Comparison of ENCODE assay signal across 8 cellular contexts in genomic region chr11:65891180-65892136, GRCh38. TPM values are rescaled to one million over a fixed set of nuclear protein-coding genes. Genes with fewer than 3 reads are reported as not detected.
DNase-seq lines count a peak whose midpoint lies in the region; ATAC-seq and TF ChIP-seq lines count a peak whose summit lies in the region.

No MANE protein-coding gene starts in this region.

- ATAC-seq in upper lobe of right lung, result no peak

- peak; percentile 34 for TF ChIP-seq CTCF in AG09309 (IDR thresholded peaks at IDR 0.05; ENCODE audit: control insufficient read depth, insufficient read depth, low read depth, low read length, missing control alignments)
- peak; percentile 37 for TF ChIP-seq CTCF in upper lobe of right lung (IDR thresholded peaks at IDR 0.05)

- intact Hi-C loops in upper lobe of right lung (cut with DNase I), result no loop called here

- peaks cover 68% of the 10 kb centered on the region for H3K79me2 ChIP-seq in GM23248 (ENCODE audit: insufficient read depth)

- H3K27me3 ChIP-seq in GM23248 (replicated peaks; ENCODE audit: insufficient read depth), result no peaks in the 10 kb centered on the region
- H3K27me3 ChIP-seq in mucosa of rectum (ENCODE audit: control insufficient read depth in 2 of 2, insufficient read depth in 2 of 2, low read length in 2 of 2), result no peaks in the 10 kb centered on the region
- no peaks in the 10 kb centered on the region for H3K27me3 ChIP-seq in upper lobe of right lung

- H3K9ac ChIP-seq in GM23248, result peak overlapping the region; percentile 99
- peak overlapping the region; percentile 74 to 81 for H3K9ac ChIP-seq in mucosa of rectum (ENCODE audit: low read depth in 1 of 2, low read length in 2 of 2)

- no peaks in the 10 kb centered on the region for H3K9me2 ChIP-seq in GM23248 (ENCODE audit: insufficient read depth)

- H3F3A ChIP-seq in GM23248 (ENCODE audit: insufficient read depth), result peaks cover 75% of the 10 kb centered on the region

- H3K4me1 ChIP-seq in GM23248 (ENCODE audit: insufficient read depth) (peaks cover 59% of the 10 kb centered on the region), mucosa of rectum (ENCODE audit: control insufficient read depth in 2 of 2, insufficient read depth in 2 of 2, low read length in 2 of 2) (peaks cover 43 to 47% of the 10 kb centered on the region in 2 donors), upper lobe of right lung (peaks cover 52% of the 10 kb centered on the region)

- no peak overlapping the region for H2AFZ ChIP-seq in GM23248

- peaks cover 2% of the 10 kb centered on the region; the same call in 1 of the 2 replicates for H4K20me1 ChIP-seq in GM23248 (ENCODE audit: insufficient read depth)

- WGBS in GM23248 (ENCODE audit: low coverage in 1 of 2, low lambda C conversion rate in 2 of 2, missing lambda C conversion rate in 2 of 2), 2 experiments, result 5% methylated on average over 55 to 56 of the region's 60 CpGs

- H3K4me2 ChIP-seq in GM23248 (ENCODE audit: unreplicated experiment), result peak overlapping the region; percentile 93

- DNase-seq in AG09309 (ENCODE audit: low read depth) (no peak), GM23248 (peak; percentile 64), SW 1271 (lab: John Stamatoyannopoulos, UW) (peak; percentile 73 to 80), dermis blood vessel endothelial cell (peak; percentile 96), upper lobe of right lung (no peak), hippocampal formation (lab: John Stamatoyannopoulos, UW) (no peak)
- DNase-seq in NK-92 treated with Interleukin-12 subunit alpha and Interleukin-12 subunit beta, amount 100 ng/mL, for 24 hours (lab: John Stamatoyannopoulos, UW), result no peak

- in situ Hi-C loops in GM23248 (cut with MboI), result no loop called here

- H3K4me3 ChIP-seq in AG09309 (ENCODE audit: control insufficient read depth, low read depth, low read length) (peak overlapping the region; percentile 50), GM23248 (peak overlapping the region; percentile 95), mucosa of rectum (ENCODE audit: low read length in 2 of 2) (peak overlapping the region; percentile 73 to 75), upper lobe of right lung (peak overlapping the region; percentile 91)

- H3K36me3 ChIP-seq in GM23248 (ENCODE audit: low read depth) (peaks cover 27% of the 10 kb centered on the region; the same call in 1 of the 2 replicates), mucosa of rectum (ENCODE audit: control insufficient read depth in 2 of 2, insufficient read depth in 2 of 2, low read length in 2 of 2) (peaks cover 2 to 3% of the 10 kb centered on the region in 2 donors), upper lobe of right lung (peaks cover 8% of the 10 kb centered on the region)

- H3K9me3 ChIP-seq in GM23248 (ENCODE audit: low read depth) (no peaks in the 10 kb centered on the region), mucosa of rectum (ENCODE audit: control insufficient read depth in 2 of 2, low read length in 2 of 2) (no peaks in the 10 kb centered on the region), upper lobe of right lung (no peaks in the 10 kb centered on the region)

- peak overlapping the region; percentile 99 for H3K27ac ChIP-seq in GM23248
- peak overlapping the region; percentile 91 to 95 for H3K27ac ChIP-seq in mucosa of rectum (ENCODE audit: low read depth in 2 of 2, low read length in 2 of 2)
- peak overlapping the region; percentile 96 for H3K27ac ChIP-seq in upper lobe of right lung

RNA-seq across cellular contexts. Expression of gene CCDC85B, which starts 1.0 kb away (rescaled TPM):
- total RNA-seq in GM23248 (2014; rRNA removed; shearing (Covaris generic)), result 95.1 and 143 TPM in 2 replicates
- 116 and 118 TPM in 2 replicates for polyA plus RNA-seq in GM23248 (2016; fragmentation: Nextera tagmentation; extraction: Ambion mirVana)
- total RNA-seq in dermis blood vessel endothelial cell (69.3 and 163 TPM in 2 replicates), upper lobe of right lung (36.4 TPM)

RNA-seq across cellular contexts. Expression of gene FIBP, which starts 3.2 kb away (rescaled TPM):
- total RNA-seq in GM23248 (2014; rRNA removed; shearing (Covaris generic)), result 201 and 220 TPM in 2 replicates
- polyA plus RNA-seq in GM23248 (2016; fragmentation: Nextera tagmentation; extraction: Ambion mirVana), result 200 and 203 TPM in 2 replicates
- total RNA-seq in dermis blood vessel endothelial cell (161 and 189 TPM in 2 replicates), upper lobe of right lung (35.5 TPM)

RNA-seq across cellular contexts. Expression of gene FOSL1, which starts 8.7 kb away (rescaled TPM):
- total RNA-seq in GM23248 (2014; rRNA removed; shearing (Covaris generic)), result 80.6 and 88.9 TPM in 2 replicates
- 104 and 105 TPM in 2 replicates for polyA plus RNA-seq in GM23248 (2016; fragmentation: Nextera tagmentation; extraction: Ambion mirVana)
- total RNA-seq in dermis blood vessel endothelial cell, result 3.6 and 4.9 TPM in 2 replicates
- 3.9 TPM for total RNA-seq in upper lobe of right lung

RNA-seq across cellular contexts. Expression of gene CTSW, which starts 11.8 kb away (rescaled TPM):
- total RNA-seq in GM23248 (2014; rRNA removed; shearing (Covaris generic)), result 1.1 TPM in 1 of 2 replicates, not detected in the other
- polyA plus RNA-seq in GM23248 (2016; fragmentation: Nextera tagmentation; extraction: Ambion mirVana), result 0.23 and 0.51 TPM in 2 replicates
- total RNA-seq in dermis blood vessel endothelial cell, result not detected in 2 replicates
- total RNA-seq in upper lobe of right lung, result 17.2 TPM

RNA-seq across cellular contexts. Expression of gene EFEMP2, which starts 18.9 kb away (rescaled TPM):
- 308 and 328 TPM in 2 replicates for total RNA-seq in GM23248 (2014; rRNA removed; shearing (Covaris generic))
- polyA plus RNA-seq in GM23248 (2016; fragmentation: Nextera tagmentation; extraction: Ambion mirVana), result 520 and 545 TPM in 2 replicates
- total RNA-seq in dermis blood vessel endothelial cell (16.8 and 22.1 TPM in 2 replicates), upper lobe of right lung (62.0 TPM)

Comparison
In these comparisons a context has a peak if more than half of its experiments do, and no peak if none do; other contexts are left out.
1. DNase-seq: peak in GM23248 (single experiment), SW 1271 (2 of 2) and dermis blood vessel endothelial cell (single experiment); none in AG09309 (single experiment), upper lobe of right lung (single experiment), hippocampal formation (0 of 2) and NK-92 treated with Interleukin-12 subunit alpha and Interleukin-12 subunit beta, amount 100 ng/mL, for 24 hours (single experiment).
2. RNA of gene FOSL1, which starts 8.7 kb away (total RNA-seq): 80.6 to 88.9 TPM in GM23248; 3.9 TPM in upper lobe of right lung (single experiment) and 3.6 to 4.9 TPM in dermis blood vessel endothelial cell; every median in the first group is over 10 times any median in the second.
3. Peak in every context shown above with its lines, with median percentiles within 50 percentile points of each other: H3K4me3 ChIP-seq and H3K27ac ChIP-seq.